ENCODE assay signal across 1 cellular context in the genomic region with DNA sequence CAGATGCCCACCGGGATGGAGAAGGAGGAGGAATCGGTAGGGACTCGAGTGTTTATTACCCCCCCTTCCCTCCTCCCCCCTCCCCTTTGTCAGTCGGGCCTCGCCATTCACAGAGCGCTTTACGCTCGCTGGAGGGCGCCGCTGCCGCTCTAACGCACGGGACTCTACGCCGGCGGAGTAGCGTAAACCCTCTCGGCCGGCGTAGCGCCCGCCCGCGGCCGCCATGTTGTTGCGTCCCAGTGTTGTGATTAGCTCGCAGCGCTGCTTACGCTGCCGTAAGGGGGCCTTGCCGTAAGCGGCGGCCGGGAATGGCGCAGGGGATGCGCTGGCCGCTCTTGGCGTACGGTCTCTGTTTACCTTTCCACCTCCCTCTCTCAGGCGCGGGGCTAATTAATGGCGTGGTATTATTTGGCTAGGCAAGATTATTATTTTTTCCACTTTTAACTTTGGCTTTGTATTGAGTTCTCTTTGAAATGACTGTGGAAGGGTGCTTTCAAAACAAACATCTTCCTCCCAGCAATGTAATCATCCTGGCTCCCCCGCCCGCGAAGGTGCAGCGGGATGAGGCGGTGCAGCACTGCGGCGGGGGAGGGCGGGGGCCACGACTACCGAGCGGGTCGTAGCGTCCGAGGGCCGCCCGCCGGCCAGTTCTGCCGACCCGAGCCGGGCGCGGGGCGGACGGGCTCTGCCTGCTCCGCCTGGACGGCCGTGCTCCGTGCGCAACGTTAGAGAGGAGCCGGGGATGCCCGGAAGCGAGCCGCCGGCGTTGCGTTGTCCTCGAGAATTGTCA.
TF ChIP-seq lines count a peak whose summit lies in the region.

No MANE protein-coding gene starts in this region.

TF ChIP-seq in K562, 482 proteins besides CTCF, POLR2A, EP300 and RAD21 (continued from another document and continues in another):
- TF ChIP-seq, protein P1, sequence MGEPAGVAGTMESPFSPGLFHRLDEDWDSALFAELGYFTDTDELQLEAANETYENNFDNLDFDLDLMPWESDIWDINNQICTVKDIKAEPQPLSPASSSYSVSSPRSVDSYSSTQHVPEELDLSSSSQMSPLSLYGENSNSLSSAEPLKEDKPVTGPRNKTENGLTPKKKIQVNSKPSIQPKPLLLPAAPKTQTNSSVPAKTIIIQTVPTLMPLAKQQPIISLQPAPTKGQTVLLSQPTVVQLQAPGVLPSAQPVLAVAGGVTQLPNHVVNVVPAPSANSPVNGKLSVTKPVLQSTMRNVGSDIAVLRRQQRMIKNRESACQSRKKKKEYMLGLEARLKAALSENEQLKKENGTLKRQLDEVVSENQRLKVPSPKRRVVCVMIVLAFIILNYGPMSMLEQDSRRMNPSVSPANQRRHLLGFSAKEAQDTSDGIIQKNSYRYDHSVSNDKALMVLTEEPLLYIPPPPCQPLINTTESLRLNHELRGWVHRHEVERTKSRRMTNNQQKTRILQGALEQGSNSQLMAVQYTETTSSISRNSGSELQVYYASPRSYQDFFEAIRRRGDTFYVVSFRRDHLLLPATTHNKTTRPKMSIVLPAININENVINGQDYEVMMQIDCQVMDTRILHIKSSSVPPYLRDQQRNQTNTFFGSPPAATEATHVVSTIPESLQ (CRISPR knock-in tag; IDR thresholded peaks at IDR 0.05), result no peak; the same call in 1 of the 2 replicates
- TF ChIP-seq, protein P2, sequence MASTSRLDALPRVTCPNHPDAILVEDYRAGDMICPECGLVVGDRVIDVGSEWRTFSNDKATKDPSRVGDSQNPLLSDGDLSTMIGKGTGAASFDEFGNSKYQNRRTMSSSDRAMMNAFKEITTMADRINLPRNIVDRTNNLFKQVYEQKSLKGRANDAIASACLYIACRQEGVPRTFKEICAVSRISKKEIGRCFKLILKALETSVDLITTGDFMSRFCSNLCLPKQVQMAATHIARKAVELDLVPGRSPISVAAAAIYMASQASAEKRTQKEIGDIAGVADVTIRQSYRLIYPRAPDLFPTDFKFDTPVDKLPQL (IDR thresholded peaks at IDR 0.05; ENCODE audit: extremely low read depth, insufficient read length), result peak; percentile 89
- no peak for TF ChIP-seq ETS2 (tag; IDR thresholded peaks at IDR 0.05; ENCODE audit: borderline replicate concordance, poor library complexity, severe bottlenecking)
- TF ChIP-seq ZFPM2 (CRISPR knock-in tag; IDR thresholded peaks at IDR 0.05), result no peak
- TF ChIP-seq FOXP1 (CRISPR knock-in tag; IDR thresholded peaks at IDR 0.05), result peak; percentile 93; the same call in 1 of the 2 replicates
- no peak for TF ChIP-seq RHOXF2B (CRISPR knock-in tag; conservative IDR thresholded peaks at IDR 0.05)
- no peak for TF ChIP-seq ZNF224 (CRISPR knock-in tag; IDR thresholded peaks at IDR 0.05)
- TF ChIP-seq, protein P3, sequence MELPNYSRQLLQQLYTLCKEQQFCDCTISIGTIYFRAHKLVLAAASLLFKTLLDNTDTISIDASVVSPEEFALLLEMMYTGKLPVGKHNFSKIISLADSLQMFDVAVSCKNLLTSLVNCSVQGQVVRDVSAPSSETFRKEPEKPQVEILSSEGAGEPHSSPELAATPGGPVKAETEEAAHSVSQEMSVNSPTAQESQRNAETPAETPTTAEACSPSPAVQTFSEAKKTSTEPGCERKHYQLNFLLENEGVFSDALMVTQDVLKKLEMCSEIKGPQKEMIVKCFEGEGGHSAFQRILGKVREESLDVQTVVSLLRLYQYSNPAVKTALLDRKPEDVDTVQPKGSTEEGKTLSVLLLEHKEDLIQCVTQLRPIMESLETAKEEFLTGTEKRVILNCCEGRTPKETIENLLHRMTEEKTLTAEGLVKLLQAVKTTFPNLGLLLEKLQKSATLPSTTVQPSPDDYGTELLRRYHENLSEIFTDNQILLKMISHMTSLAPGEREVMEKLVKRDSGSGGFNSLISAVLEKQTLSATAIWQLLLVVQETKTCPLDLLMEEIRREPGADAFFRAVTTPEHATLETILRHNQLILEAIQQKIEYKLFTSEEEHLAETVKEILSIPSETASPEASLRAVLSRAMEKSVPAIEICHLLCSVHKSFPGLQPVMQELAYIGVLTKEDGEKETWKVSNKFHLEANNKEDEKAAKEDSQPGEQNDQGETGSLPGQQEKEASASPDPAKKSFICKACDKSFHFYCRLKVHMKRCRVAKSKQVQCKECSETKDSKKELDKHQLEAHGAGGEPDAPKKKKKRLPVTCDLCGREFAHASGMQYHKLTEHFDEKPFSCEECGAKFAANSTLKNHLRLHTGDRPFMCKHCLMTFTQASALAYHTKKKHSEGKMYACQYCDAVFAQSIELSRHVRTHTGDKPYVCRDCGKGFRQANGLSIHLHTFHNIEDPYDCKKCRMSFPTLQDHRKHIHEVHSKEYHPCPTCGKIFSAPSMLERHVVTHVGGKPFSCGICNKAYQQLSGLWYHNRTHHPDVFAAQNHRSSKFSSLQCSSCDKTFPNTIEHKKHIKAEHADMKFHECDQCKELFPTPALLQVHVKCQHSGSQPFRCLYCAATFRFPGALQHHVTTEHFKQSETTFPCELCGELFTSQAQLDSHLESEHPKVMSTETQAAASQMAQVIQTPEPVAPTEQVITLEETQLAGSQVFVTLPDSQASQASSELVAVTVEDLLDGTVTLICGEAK (IDR thresholded peaks at IDR 0.05), result peak; percentile 61; the same call in 1 of the 2 replicates
- TF ChIP-seq, protein P3 (CRISPR knock-in tag; IDR thresholded peaks at IDR 0.05), result no peak
- TF ChIP-seq, protein P4, sequence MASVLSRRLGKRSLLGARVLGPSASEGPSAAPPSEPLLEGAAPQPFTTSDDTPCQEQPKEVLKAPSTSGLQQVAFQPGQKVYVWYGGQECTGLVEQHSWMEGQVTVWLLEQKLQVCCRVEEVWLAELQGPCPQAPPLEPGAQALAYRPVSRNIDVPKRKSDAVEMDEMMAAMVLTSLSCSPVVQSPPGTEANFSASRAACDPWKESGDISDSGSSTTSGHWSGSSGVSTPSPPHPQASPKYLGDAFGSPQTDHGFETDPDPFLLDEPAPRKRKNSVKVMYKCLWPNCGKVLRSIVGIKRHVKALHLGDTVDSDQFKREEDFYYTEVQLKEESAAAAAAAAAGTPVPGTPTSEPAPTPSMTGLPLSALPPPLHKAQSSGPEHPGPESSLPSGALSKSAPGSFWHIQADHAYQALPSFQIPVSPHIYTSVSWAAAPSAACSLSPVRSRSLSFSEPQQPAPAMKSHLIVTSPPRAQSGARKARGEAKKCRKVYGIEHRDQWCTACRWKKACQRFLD (CRISPR knock-in tag; IDR thresholded peaks at IDR 0.05), result no peak
- peak; percentile 25; the same call in 1 of the 2 replicates for TF ChIP-seq PHF8 (IDR thresholded peaks at IDR 0.05; ENCODE audit: borderline replicate concordance, low read length)
- no peak for TF ChIP-seq SP2 (IDR thresholded peaks at IDR 0.05; ENCODE audit: extremely low read depth, low read depth, low read length, poor library complexity, severe bottlenecking)
- TF ChIP-seq, protein P5, sequence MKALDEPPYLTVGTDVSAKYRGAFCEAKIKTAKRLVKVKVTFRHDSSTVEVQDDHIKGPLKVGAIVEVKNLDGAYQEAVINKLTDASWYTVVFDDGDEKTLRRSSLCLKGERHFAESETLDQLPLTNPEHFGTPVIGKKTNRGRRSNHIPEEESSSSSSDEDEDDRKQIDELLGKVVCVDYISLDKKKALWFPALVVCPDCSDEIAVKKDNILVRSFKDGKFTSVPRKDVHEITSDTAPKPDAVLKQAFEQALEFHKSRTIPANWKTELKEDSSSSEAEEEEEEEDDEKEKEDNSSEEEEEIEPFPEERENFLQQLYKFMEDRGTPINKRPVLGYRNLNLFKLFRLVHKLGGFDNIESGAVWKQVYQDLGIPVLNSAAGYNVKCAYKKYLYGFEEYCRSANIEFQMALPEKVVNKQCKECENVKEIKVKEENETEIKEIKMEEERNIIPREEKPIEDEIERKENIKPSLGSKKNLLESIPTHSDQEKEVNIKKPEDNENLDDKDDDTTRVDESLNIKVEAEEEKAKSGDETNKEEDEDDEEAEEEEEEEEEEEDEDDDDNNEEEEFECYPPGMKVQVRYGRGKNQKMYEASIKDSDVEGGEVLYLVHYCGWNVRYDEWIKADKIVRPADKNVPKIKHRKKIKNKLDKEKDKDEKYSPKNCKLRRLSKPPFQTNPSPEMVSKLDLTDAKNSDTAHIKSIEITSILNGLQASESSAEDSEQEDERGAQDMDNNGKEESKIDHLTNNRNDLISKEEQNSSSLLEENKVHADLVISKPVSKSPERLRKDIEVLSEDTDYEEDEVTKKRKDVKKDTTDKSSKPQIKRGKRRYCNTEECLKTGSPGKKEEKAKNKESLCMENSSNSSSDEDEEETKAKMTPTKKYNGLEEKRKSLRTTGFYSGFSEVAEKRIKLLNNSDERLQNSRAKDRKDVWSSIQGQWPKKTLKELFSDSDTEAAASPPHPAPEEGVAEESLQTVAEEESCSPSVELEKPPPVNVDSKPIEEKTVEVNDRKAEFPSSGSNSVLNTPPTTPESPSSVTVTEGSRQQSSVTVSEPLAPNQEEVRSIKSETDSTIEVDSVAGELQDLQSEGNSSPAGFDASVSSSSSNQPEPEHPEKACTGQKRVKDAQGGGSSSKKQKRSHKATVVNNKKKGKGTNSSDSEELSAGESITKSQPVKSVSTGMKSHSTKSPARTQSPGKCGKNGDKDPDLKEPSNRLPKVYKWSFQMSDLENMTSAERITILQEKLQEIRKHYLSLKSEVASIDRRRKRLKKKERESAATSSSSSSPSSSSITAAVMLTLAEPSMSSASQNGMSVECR (CRISPR knock-in tag; IDR thresholded peaks at IDR 0.05), result peak; percentile 1; the same call in 1 of the 2 replicates
- no peak for TF ChIP-seq JUNB (CRISPR knock-in tag; conservative IDR thresholded peaks at IDR 0.05)
- no peak for TF ChIP-seq KLF1 (tag; IDR thresholded peaks at IDR 0.05)
- TF ChIP-seq, protein P6, sequence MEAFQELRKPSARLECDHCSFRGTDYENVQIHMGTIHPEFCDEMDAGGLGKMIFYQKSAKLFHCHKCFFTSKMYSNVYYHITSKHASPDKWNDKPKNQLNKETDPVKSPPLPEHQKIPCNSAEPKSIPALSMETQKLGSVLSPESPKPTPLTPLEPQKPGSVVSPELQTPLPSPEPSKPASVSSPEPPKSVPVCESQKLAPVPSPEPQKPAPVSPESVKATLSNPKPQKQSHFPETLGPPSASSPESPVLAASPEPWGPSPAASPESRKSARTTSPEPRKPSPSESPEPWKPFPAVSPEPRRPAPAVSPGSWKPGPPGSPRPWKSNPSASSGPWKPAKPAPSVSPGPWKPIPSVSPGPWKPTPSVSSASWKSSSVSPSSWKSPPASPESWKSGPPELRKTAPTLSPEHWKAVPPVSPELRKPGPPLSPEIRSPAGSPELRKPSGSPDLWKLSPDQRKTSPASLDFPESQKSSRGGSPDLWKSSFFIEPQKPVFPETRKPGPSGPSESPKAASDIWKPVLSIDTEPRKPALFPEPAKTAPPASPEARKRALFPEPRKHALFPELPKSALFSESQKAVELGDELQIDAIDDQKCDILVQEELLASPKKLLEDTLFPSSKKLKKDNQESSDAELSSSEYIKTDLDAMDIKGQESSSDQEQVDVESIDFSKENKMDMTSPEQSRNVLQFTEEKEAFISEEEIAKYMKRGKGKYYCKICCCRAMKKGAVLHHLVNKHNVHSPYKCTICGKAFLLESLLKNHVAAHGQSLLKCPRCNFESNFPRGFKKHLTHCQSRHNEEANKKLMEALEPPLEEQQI (IDR thresholded peaks at IDR 0.05), result no peak
- TF ChIP-seq, protein P7, sequence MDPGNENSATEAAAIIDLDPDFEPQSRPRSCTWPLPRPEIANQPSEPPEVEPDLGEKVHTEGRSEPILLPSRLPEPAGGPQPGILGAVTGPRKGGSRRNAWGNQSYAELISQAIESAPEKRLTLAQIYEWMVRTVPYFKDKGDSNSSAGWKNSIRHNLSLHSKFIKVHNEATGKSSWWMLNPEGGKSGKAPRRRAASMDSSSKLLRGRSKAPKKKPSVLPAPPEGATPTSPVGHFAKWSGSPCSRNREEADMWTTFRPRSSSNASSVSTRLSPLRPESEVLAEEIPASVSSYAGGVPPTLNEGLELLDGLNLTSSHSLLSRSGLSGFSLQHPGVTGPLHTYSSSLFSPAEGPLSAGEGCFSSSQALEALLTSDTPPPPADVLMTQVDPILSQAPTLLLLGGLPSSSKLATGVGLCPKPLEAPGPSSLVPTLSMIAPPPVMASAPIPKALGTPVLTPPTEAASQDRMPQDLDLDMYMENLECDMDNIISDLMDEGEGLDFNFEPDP (CRISPR knock-in tag; IDR thresholded peaks at IDR 0.05), result no peak
- TF ChIP-seq KDM4B (IDR thresholded peaks at IDR 0.05; ENCODE audit: borderline replicate concordance in 2 of 2, low read depth in 1 of 2), result no peak; a peak in 1 of 4 replicates
- TF ChIP-seq MTA3 (IDR thresholded peaks at IDR 0.05; ENCODE audit: borderline replicate concordance), result peak; percentile 76
- TF ChIP-seq, protein P8, sequence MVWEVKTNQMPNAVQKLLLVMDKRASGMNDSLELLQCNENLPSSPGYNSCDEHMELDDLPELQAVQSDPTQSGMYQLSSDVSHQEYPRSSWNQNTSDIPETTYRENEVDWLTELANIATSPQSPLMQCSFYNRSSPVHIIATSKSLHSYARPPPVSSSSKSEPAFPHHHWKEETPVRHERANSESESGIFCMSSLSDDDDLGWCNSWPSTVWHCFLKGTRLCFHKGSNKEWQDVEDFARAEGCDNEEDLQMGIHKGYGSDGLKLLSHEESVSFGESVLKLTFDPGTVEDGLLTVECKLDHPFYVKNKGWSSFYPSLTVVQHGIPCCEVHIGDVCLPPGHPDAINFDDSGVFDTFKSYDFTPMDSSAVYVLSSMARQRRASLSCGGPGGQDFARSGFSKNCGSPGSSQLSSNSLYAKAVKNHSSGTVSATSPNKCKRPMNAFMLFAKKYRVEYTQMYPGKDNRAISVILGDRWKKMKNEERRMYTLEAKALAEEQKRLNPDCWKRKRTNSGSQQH (CRISPR knock-in tag; IDR thresholded peaks at IDR 0.05), result 0 out of 2 replicates have a peak, but pooled peaks have one; percentile 35
